In genomic region chr10:46282460-46283216, GRCh38 we compare ENCODE assay signal across 8 cellular contexts. TPM values are rescaled to one million over a fixed set of nuclear protein-coding genes. Genes with fewer than 3 reads are reported as not detected.
DNase-seq lines count a peak whose midpoint lies in the region; ATAC-seq, FAIRE-seq and TF ChIP-seq lines count a peak whose summit lies in the region.

No MANE protein-coding gene starts in this region.

- TF ChIP-seq POLR2A in A549 (IDR thresholded peaks at IDR 0.05; ENCODE audit: low read length), result no peak

- no peak for TF ChIP-seq CTCF in A549 (IDR thresholded peaks at IDR 0.05)
- no peak for TF ChIP-seq CTCF in mucosa of descending colon (IDR thresholded peaks at IDR 0.05)

- H3K4me1 ChIP-seq in A549, result peaks cover 6% of the 10 kb centered on the region; the same call in 2 of the 3 replicates
- H3K4me1 ChIP-seq in esophagus (ENCODE audit: control insufficient read depth in 2 of 2, insufficient read depth in 2 of 2, low read length in 1 of 2), result no peaks in the 10 kb centered on the region
- H3K4me1 ChIP-seq in mucosa of descending colon (ENCODE audit: low read depth), result peaks cover 10% of the 10 kb centered on the region

- ATAC-seq in A549, result peak; percentile 71 to 79
- ATAC-seq in GM19351 (IDR thresholded peaks at IDR 0.05; ENCODE audit: unreplicated experiment), result peak; percentile 38
- ATAC-seq in mucosa of descending colon, result peak; percentile 83
- ATAC-seq in GM19467 (IDR thresholded peaks at IDR 0.05; ENCODE audit: unreplicated experiment), result no peak

- no peak for FAIRE-seq in A549 (lab: Jason Lieb, UNC)

- no peaks in the 10 kb centered on the region for H3K9me3 ChIP-seq in A549
- no peaks in the 10 kb centered on the region for H3K9me3 ChIP-seq in esophagus (ENCODE audit: control insufficient read depth in 2 of 2, insufficient read depth in 1 of 2, low read depth in 1 of 2, low read length in 1 of 2)
- H3K9me3 ChIP-seq in mucosa of descending colon, result no peaks in the 10 kb centered on the region

- 33% methylated on average over 5 of the region's 58 CpGs for WGBS in A549 (ENCODE audit: missing lambda C conversion rate)
- 1 to 3% methylated on average over 42 to 58 of the region's 58 CpGs for WGBS in esophagus, 2 donors

- TF ChIP-seq RAD21 in A549 (conservative IDR thresholded peaks at IDR 0.05 in 1 of 2, IDR thresholded peaks at IDR 0.05 in 1 of 2), result no peak

- peak overlapping the region; percentile 84 to 92 for H3K27ac ChIP-seq in A549
- no peak overlapping the region for H3K27ac ChIP-seq in esophagus (ENCODE audit: low read depth in 2 of 2, low read length in 1 of 2)

- intact Hi-C loops in mucosa of descending colon (cut with DNase I, micrococcal nuclease), result loop anchor here in 1 of 2 donors (10.0 kb wide), 1 partner anchor 178 kb away; no protein-coding TSS in a partner anchor

- peak overlapping the region; percentile 97 for H3K4me2 ChIP-seq in A549

- no peak for TF ChIP-seq EP300 in A549 (IDR thresholded peaks at IDR 0.05)

- CTCF ChIA-PET in A549 (lab: Yijun Ruan, JAX), result interaction anchor here (0.9 to 2.5 kb wide), 3 partner anchors 44 to 1097 kb away, joined by 3 to 8 read pairs (median 5); no protein-coding TSS in a partner anchor

- H3K4me3 ChIP-seq in A549 (peak overlapping the region; percentile 74), esophagus (ENCODE audit: low read depth in 1 of 2, low read length in 2 of 2) (peak overlapping the region; percentile 38 to 58), mucosa of descending colon (no peak overlapping the region)

- POLR2A ChIA-PET in A549 (lab: Yijun Ruan, JAX), result interaction anchor here (1.6 kb wide), 1 partner anchor 176 kb away, joined by 7 read pairs; no protein-coding TSS in a partner anchor

- DNase-seq in A549 (ENCODE audit: low read depth in 1 of 2, low spot score in 1 of 2) (peak; percentile 47 to 73), NCI-H510A treated with DMSO at 0.1 percent for 48 hours (lab: John Stamatoyannopoulos, UW) (peak; percentile 25), mucosa of descending colon (peak; percentile 65 to 92 (median 90))
- peak; percentile 71 for DNase-seq in activated T-cell treated with anti-CD3 and anti-CD28 coated beads, Interleukin-2, amount 50 U/mL, for 1 hour
- peak; percentile 19 to 24 for DNase-seq in stimulated activated CD8-positive, alpha-beta memory T cell treated with anti-CD3 and anti-CD28 coated beads, Interleukin-4, amount 100 ng/mL, for 4 hours (ENCODE audit: low read depth in 2 of 2, low spot score in 1 of 2)

- H3K36me3 ChIP-seq in esophagus (ENCODE audit: control insufficient read depth in 2 of 2, insufficient read depth in 2 of 2, low read length in 1 of 2) (no peaks in the 10 kb centered on the region), mucosa of descending colon (ENCODE audit: low read depth) (no peaks in the 10 kb centered on the region)

- no peaks in the 10 kb centered on the region for H3K27me3 ChIP-seq in esophagus (ENCODE audit: control insufficient read depth in 1 of 2, insufficient read depth in 2 of 2, low read length in 2 of 2)

TF ChIP-seq in A549, 52 proteins besides CTCF, POLR2A, EP300 and RAD21:
- TF ChIP-seq MYC (IDR thresholded peaks at IDR 0.05; ENCODE audit: borderline replicate concordance, low read length), result no peak
- TF ChIP-seq PBX3 (IDR thresholded peaks at IDR 0.05), result peak; percentile 35; the same call in 1 of the 2 replicates
- 0 out of 5 replicates have a peak, but pooled peaks of 1 of the 2 experiments have one; percentile 34 for TF ChIP-seq JUN (IDR thresholded peaks at IDR 0.05)
- TF ChIP-seq TP53 (CRISPR knock-in tag; IDR thresholded peaks at IDR 0.05), result no peak
- TF ChIP-seq RARB (CRISPR knock-in tag; IDR thresholded peaks at IDR 0.05), result no peak
- no peak for TF ChIP-seq MAZ (IDR thresholded peaks at IDR 0.05; ENCODE audit: borderline replicate concordance, low read depth, low read length)
- no peak for TF ChIP-seq CHD4 (IDR thresholded peaks at IDR 0.05; ENCODE audit: borderline replicate concordance)
- no peak for TF ChIP-seq ZC3H11A (IDR thresholded peaks at IDR 0.05)
- no peak for TF ChIP-seq HEYL (CRISPR knock-in tag; IDR thresholded peaks at IDR 0.05)

RNA-seq across cellular contexts. Expression of gene ANTXRL, which starts 4.2 kb away (rescaled TPM):
- polyA plus RNA-seq in A549 (2011; rRNA removed) (0.09 and 0.26 TPM in 2 replicates), A549 (2017; fragmentation: RNase III; extraction: RNeasy Plus Mini Kit Qiagen cat#74134 plus additional on column Dnase treatment) (0.13 to 0.30 TPM (median 0.25 TPM) in 3 replicates), esophagus (under 1 TPM in 1 of 2 donors, not detected in 1; 0.12 TPM)
- 0.19 and 0.20 TPM in 2 replicates for polyA plus RNA-seq in A549 (2012; cell fraction: cytosol; rRNA removed)
- polyA plus RNA-seq in A549 (2012; cell fraction: nucleus; rRNA removed), result 0.47 and 0.58 TPM in 2 replicates
- 0.08 and 0.19 TPM in 2 replicates for polyA minus RNA-seq in A549 (2011; rRNA and poly(A)+ RNA removed)
- total RNA-seq in mucosa of descending colon, result not detected

Comparison
In these comparisons a context has a peak if more than half of its experiments do, and no peak if none do; other contexts are left out.
1. DNase-seq: peak in every context shown above with its lines; median percentile 90 in mucosa of descending colon; 71 in activated T-cell treated with anti-CD3 and anti-CD28 coated beads, Interleukin-2, amount 50 U/mL, for 1 hour; 60 in A549; 25 in NCI-H510A treated with DMSO at 0.1 percent for 48 hours; 22 in stimulated activated CD8-positive, alpha-beta memory T cell treated with anti-CD3 and anti-CD28 coated beads, Interleukin-4, amount 100 ng/mL, for 4 hours.
2. H3K27ac ChIP-seq: peak in A549 (2 of 2); none in esophagus (0 of 2).